Comparison of ENCODE assay signal across 9 cellular contexts in genomic region chr19:18001837-18002345, GRCh38. TPM values are rescaled to one million over a fixed set of nuclear protein-coding genes. Genes with fewer than 3 reads are reported as not detected.
DNase-seq lines count a peak whose midpoint lies in the region; ATAC-seq and TF ChIP-seq lines count a peak whose summit lies in the region.
"Had no signal": no experiment of that assay in that cellular context is flagged by ENCODE, and none has a peak within 500 bp of the region (broad histone marks: within the 10 kb centered on the region; RNA-seq: fewer than 3 reads in every experiment).

No MANE protein-coding gene starts in this region.

- peak overlapping the region; percentile 92 for H3K4me2 ChIP-seq in BLaER1
- H3K4me2 ChIP-seq in neural cell (ENCODE audit: low read length): no peak overlapping the region

- no peak for ATAC-seq in HG02759 (IDR thresholded peaks at IDR 0.05; ENCODE audit: unreplicated experiment)

- peak overlapping the region; percentile 85 for H3K9ac ChIP-seq in BLaER1
- no peak overlapping the region for H3K9ac ChIP-seq in neural cell (ENCODE audit: low read length)

- no peak for TF ChIP-seq EP300 in neural cell (conservative IDR thresholded peaks at IDR 0.05; ENCODE audit: poor library complexity, severe bottlenecking)

- H3K4me1 ChIP-seq in BLaER1: peaks cover 38% of the 10 kb centered on the region

- H3K9me2 ChIP-seq in neural cell (ENCODE audit: insufficient read depth, low read length): no peaks in the 10 kb centered on the region

- H3K27me3 ChIP-seq in BLaER1: no peaks in the 10 kb centered on the region
- H3K27me3 ChIP-seq in dorsolateral prefrontal cortex: no peaks in the 10 kb centered on the region
- H3K27me3 ChIP-seq in neural cell (ENCODE audit: insufficient read depth, low read depth, low read length): peaks cover 28% of the 10 kb centered on the region

- H3K36me3 ChIP-seq in BLaER1 (peaks cover 33% of the 10 kb centered on the region), neural cell (ENCODE audit: insufficient read depth, low read length) (no peaks in the 10 kb centered on the region)

- H4K20me1 ChIP-seq in BLaER1: peaks cover 36% of the 10 kb centered on the region
- H4K20me1 ChIP-seq in neural cell (ENCODE audit: insufficient read depth): no peaks in the 10 kb centered on the region

- H3K27ac ChIP-seq in BLaER1: peak overlapping the region; percentile 92
- peak overlapping the region; percentile 10 to 95 (median 88) for H3K27ac ChIP-seq in dorsolateral prefrontal cortex
- no peak overlapping the region for H3K27ac ChIP-seq in neural cell (ENCODE audit: low read length)

- TF ChIP-seq CTCF in LNCaP clone FGC (IDR thresholded peaks at IDR 0.05; ENCODE audit: control insufficient read depth, extremely low read depth, insufficient read depth): no peak
- TF ChIP-seq CTCF in dorsolateral prefrontal cortex (IDR thresholded peaks at IDR 0.05 in 54 of 56, conservative IDR thresholded peaks at IDR 0.05 in 2 of 56; ENCODE audit: low read depth in 1 of 56, partially characterized antibody in 56 of 56): no peak
- TF ChIP-seq CTCF in neural cell (IDR thresholded peaks at IDR 0.05; ENCODE audit: poor library complexity, severe bottlenecking): no peak

- intact Hi-C loops in dorsolateral prefrontal cortex (cut with DNase I): loop anchor here in 1 of 2 donors (10.0 kb wide), 1 partner anchor 153 kb away; the partner anchor contains the start of gene PIK3R2

- no peak overlapping the region for H2AFZ ChIP-seq in neural cell (ENCODE audit: low read depth, low read length)

- no peak for DNase-seq in LNCaP clone FGC (ENCODE audit: low read depth)
- DNase-seq in dorsolateral prefrontal cortex: no peak
- no peak for DNase-seq in NCI-H1930 (lab: John Stamatoyannopoulos, UW)
- no peak for DNase-seq in NCI-H82 treated with DMSO at 0.1 percent for 48 hours (lab: John Stamatoyannopoulos, UW; ENCODE audit: unreplicated experiment)
- no peak for DNase-seq in UCSD-AML1 (lab: John Stamatoyannopoulos, UW; ENCODE audit: unreplicated experiment)
- DNase-seq: NCI-H524 treated with DMSO at 0.1 percent for 48 hours had no signal

- H3K4me3 ChIP-seq in BLaER1 (peak overlapping the region; percentile 86), LNCaP clone FGC (ENCODE audit: low read depth, low read length) (peak overlapping the region; percentile 61), dorsolateral prefrontal cortex (peak overlapping the region; percentile 33 to 78 (median 67)), neural cell (ENCODE audit: low read length) (peak overlapping the region; percentile 59)

- H3K79me2 ChIP-seq in neural cell (replicated peaks; ENCODE audit: insufficient read depth, low read length): no peaks in the 10 kb centered on the region

- no peaks in the 10 kb centered on the region for H3F3A ChIP-seq in neural cell (ENCODE audit: insufficient read depth, low read length, poor library complexity, severe bottlenecking)

- H3K9me3 ChIP-seq in BLaER1 (no peaks in the 10 kb centered on the region), neural cell (ENCODE audit: low read length) (no peaks in the 10 kb centered on the region)

- TF ChIP-seq RAD21 in neural cell (conservative IDR thresholded peaks at IDR 0.05): no peak

TF ChIP-seq in neural cell, 6 proteins besides CTCF, POLR2A, EP300 and RAD21:
- TF ChIP-seq SMC3 (conservative IDR thresholded peaks at IDR 0.05; ENCODE audit: poor library complexity) (no peak), REST (IDR thresholded peaks at IDR 0.05; ENCODE audit: borderline replicate concordance) (no peak), MXI1 (conservative IDR thresholded peaks at IDR 0.05; ENCODE audit: poor library complexity, severe bottlenecking) (no peak), POLR2AphosphoS5 (IDR thresholded peaks at IDR 0.05) (no peak), EZH2 (IDR thresholded peaks at IDR 0.05; ENCODE audit: borderline replicate concordance, insufficient read depth, low read length, poor library complexity, severe bottlenecking) (no peak), TAF1 (IDR thresholded peaks at IDR 0.05; ENCODE audit: low read depth) (no peak)

RNA-seq across cellular contexts. Expression of gene ARRDC2, which starts 6.1 kb away (rescaled TPM):
- 100 to 1,000 TPM in 10 of 120 experiments, 10 to 100 TPM in 110; 17.5 to 207 (median 47.3) TPM for total RNA-seq in dorsolateral prefrontal cortex
- polyA plus RNA-seq in neural cell: 0.10 and 3.6 TPM in 2 replicates
- polyA minus RNA-seq in neural cell: 0.35 and 0.49 TPM in 2 replicates

RNA-seq across cellular contexts. Expression of gene KCNN1, which starts 35.0 kb away (rescaled TPM):
- 100 to 1,000 TPM in 5 of 120 experiments, 10 to 100 TPM in 115; 21.3 to 177 (median 74.4) TPM for total RNA-seq in dorsolateral prefrontal cortex
- 9.9 and 13.8 TPM in 2 replicates for polyA plus RNA-seq in neural cell
- polyA minus RNA-seq in neural cell: 17.2 and 18.0 TPM in 2 replicates
